ENCODE assay signal across 10 cellular contexts in genomic region chr15:74863239-74864056, GRCh38. TPM values are rescaled to one million over a fixed set of nuclear protein-coding genes. Genes with fewer than 3 reads are reported as not detected.
DNase-seq lines count a peak whose midpoint lies in the region; ATAC-seq, FAIRE-seq and TF ChIP-seq lines count a peak whose summit lies in the region.
"Had no signal": no experiment of that assay in that cellular context is flagged by ENCODE, and none has a peak within 500 bp of the region (broad histone marks: within the 10 kb centered on the region; RNA-seq: fewer than 3 reads in every experiment).

No MANE protein-coding gene starts in this region.

- no peak overlapping the region for H2BK15ac ChIP-seq in mesenchymal stem cell (ENCODE audit: low read depth, poor library complexity, severe bottlenecking)

- no peak overlapping the region for H2BK120ac ChIP-seq in mesenchymal stem cell (ENCODE audit: low read depth, low read length)

- H4K91ac ChIP-seq in mesenchymal stem cell (ENCODE audit: low read length), result no peak overlapping the region

- DNase-seq in astrocyte (ENCODE audit: low read depth), result peak; percentile 50
- DNase-seq in mesenchymal stem cell, result peak; percentile 14
- DNase-seq in GDM1 (lab: John Stamatoyannopoulos, UW), result no peak
- DNase-seq in NOMO-1 treated with DMSO at 0.1 percent for 48 hours (lab: John Stamatoyannopoulos, UW; ENCODE audit: unreplicated experiment), result no peak
- DNase-seq: DND-41, nucleus accumbens had no signal

- H3K9ac ChIP-seq in BLaER1 treated with 17β-estradiol and CSF1 and Interleukin-3, amounts not matched to agents 10 nM and 100 nM, result peak overlapping the region in 5 of 11 experiments; percentile 0 to 31 (median 12); a peak in 3 of 22 replicates
- peak overlapping the region; percentile 11 for H3K9ac ChIP-seq in Loucy (ENCODE audit: low read depth, low read length, poor library complexity, severe bottlenecking)
- H3K9ac ChIP-seq in astrocyte (ENCODE audit: low read length), result peak overlapping the region; percentile 42
- peak overlapping the region; percentile 36 for H3K9ac ChIP-seq in mesenchymal stem cell (ENCODE audit: low read length)

- peaks cover 25% of the 10 kb centered on the region for H3K4me1 Mint-ChIP-seq in astrocyte (ENCODE audit: low read depth, unreplicated experiment)

- H3F3A ChIP-seq in Loucy (ENCODE audit: low read depth), result peaks cover 4% of the 10 kb centered on the region; the same call in 1 of the 2 replicates

- H3K4me3 Mint-ChIP-seq in astrocyte (ENCODE audit: unreplicated experiment), result peak overlapping the region; percentile 40

- H3K23ac ChIP-seq in mesenchymal stem cell (ENCODE audit: low read length in 2 of 2), result peak overlapping the region in 1 of 2 experiments; percentile 91

- peak overlapping the region in 8 of 11 experiments; percentile 1 to 47 (median 14); a peak in 10 of 22 replicates for H3K27ac ChIP-seq in BLaER1 treated with 17β-estradiol and CSF1 and Interleukin-3, amounts not matched to agents 10 nM and 100 nM
- H3K27ac ChIP-seq in astrocyte (ENCODE audit: low read depth, low read length), result peak overlapping the region; percentile 30
- H3K27ac ChIP-seq in mesenchymal stem cell (ENCODE audit: low read length, poor library complexity, severe bottlenecking), result no peak overlapping the region

- no peak for FAIRE-seq in astrocyte (lab: Jason Lieb, UNC)

- H3K27ac Mint-ChIP-seq in astrocyte (ENCODE audit: unreplicated experiment), result no peak overlapping the region

- H3K18ac ChIP-seq in mesenchymal stem cell (ENCODE audit: low read depth in 1 of 2, low read length in 2 of 2), result no peak overlapping the region

- no peak overlapping the region for H2AFZ ChIP-seq in Loucy (ENCODE audit: low read length)
- no peak overlapping the region for H2AFZ ChIP-seq in astrocyte (ENCODE audit: low read depth, low read length)
- no peak overlapping the region for H2AFZ ChIP-seq in mesenchymal stem cell (ENCODE audit: low read depth, low read length)

- no peaks in the 10 kb centered on the region for H3K27me3 ChIP-seq in BLaER1 treated with 17β-estradiol and CSF1 and Interleukin-3, amounts not matched to agents 10 nM and 100 nM
- H3K27me3 ChIP-seq in Loucy (ENCODE audit: insufficient read depth, low read length, poor library complexity, severe bottlenecking) (no peaks in the 10 kb centered on the region), astrocyte (ENCODE audit: insufficient read depth, low read length) (no peaks in the 10 kb centered on the region), mesenchymal stem cell (ENCODE audit: control insufficient read depth in 1 of 2, insufficient read depth in 1 of 2, low read length in 2 of 2) (no peaks in the 10 kb centered on the region)

- no peak overlapping the region for H4K8ac ChIP-seq in mesenchymal stem cell (ENCODE audit: low read length)

- H3K9me3 ChIP-seq in BLaER1 treated with 17β-estradiol and CSF1 and Interleukin-3, amounts not matched to agents 10 nM and 100 nM (replicated peaks in 1 of 11), result peaks cover 0 to 14% (median 9%) of the 10 kb centered on the region in 11 experiments; a peak in 10 of 22 replicates
- H3K9me3 ChIP-seq in Loucy (ENCODE audit: insufficient read depth, low read depth, low read length), result no peaks in the 10 kb centered on the region
- H3K9me3 ChIP-seq in astrocyte (ENCODE audit: insufficient read depth, low read depth, low read length), result no peaks in the 10 kb centered on the region
- no peaks in the 10 kb centered on the region for H3K9me3 ChIP-seq in mesenchymal stem cell (ENCODE audit: control insufficient read depth, low read length)

- H3K4me3 ChIP-seq in BLaER1 treated with 17β-estradiol and CSF1 and Interleukin-3, amounts not matched to agents 10 nM and 100 nM, result no peak overlapping the region
- H3K4me3 ChIP-seq in Loucy (ENCODE audit: low read length, poor library complexity, severe bottlenecking) (no peak overlapping the region), astrocyte (ENCODE audit: insufficient read depth, low read depth, low read length) (no peak overlapping the region), mesenchymal stem cell (ENCODE audit: insufficient read depth in 1 of 2, low read depth in 1 of 2, low read length in 2 of 2) (no peak overlapping the region)

- no peaks in the 10 kb centered on the region for H3K27me3 Mint-ChIP-seq in astrocyte (ENCODE audit: low read depth, unreplicated experiment)

- H3K4me1 ChIP-seq in BLaER1 treated with 17β-estradiol and CSF1 and Interleukin-3, amounts not matched to agents 10 nM and 100 nM, result peaks cover 62 to 89% (median 82%) of the 10 kb centered on the region in 10 experiments
- H3K4me1 ChIP-seq in Loucy (ENCODE audit: insufficient read depth, low read length, poor library complexity, severe bottlenecking) (peaks cover 36% of the 10 kb centered on the region), astrocyte (ENCODE audit: insufficient read depth, low read length) (peaks cover 13% of the 10 kb centered on the region), mesenchymal stem cell (ENCODE audit: control insufficient read depth, insufficient read depth, low read depth, low read length) (peaks cover 33% of the 10 kb centered on the region)

- peaks cover 5 to 41% (median 22%) of the 10 kb centered on the region in 11 experiments; a peak in 18 of 22 replicates for H3K36me3 ChIP-seq in BLaER1 treated with 17β-estradiol and CSF1 and Interleukin-3, amounts not matched to agents 10 nM and 100 nM
- H3K36me3 ChIP-seq in Loucy (ENCODE audit: insufficient read depth, low read length) (no peaks in the 10 kb centered on the region; the same call in 1 of the 2 replicates), astrocyte (ENCODE audit: insufficient read depth, low read length) (no peaks in the 10 kb centered on the region), mesenchymal stem cell (ENCODE audit: control insufficient read depth in 1 of 2, insufficient read depth in 2 of 2, low read depth in 1 of 2, low read length in 2 of 2) (peaks cover 6 to 9% of the 10 kb centered on the region in 2 experiments)

- WGBS in mesenchymal stem cell, result 84% methylated on average over 11 of the region's 11 CpGs

- H4K20me1 ChIP-seq in BLaER1 treated with 17β-estradiol and CSF1 and Interleukin-3, amounts not matched to agents 10 nM and 100 nM, result peaks cover 32 to 98% (median 62%) of the 10 kb centered on the region in 11 experiments; a peak in 20 of 22 replicates
- H4K20me1 ChIP-seq in Loucy (ENCODE audit: insufficient read depth, low read length, poor library complexity, severe bottlenecking) (peaks cover 23% of the 10 kb centered on the region), astrocyte (ENCODE audit: insufficient read depth, low read length) (peaks cover 73% of the 10 kb centered on the region)

- H3K79me2 ChIP-seq in Loucy (ENCODE audit: insufficient read depth, low read length) (peaks cover 73% of the 10 kb centered on the region), astrocyte (ENCODE audit: insufficient read depth, low read length) (peaks cover 57% of the 10 kb centered on the region)

- peaks cover 17% of the 10 kb centered on the region for H3K36me3 Mint-ChIP-seq in astrocyte (ENCODE audit: low read depth, unreplicated experiment)

- H3K79me1 ChIP-seq in mesenchymal stem cell (replicated peaks; ENCODE audit: low read length, poor library complexity, severe bottlenecking), result peaks cover 15% of the 10 kb centered on the region

- H3K14ac ChIP-seq in mesenchymal stem cell (ENCODE audit: low read length in 2 of 2), result peak overlapping the region in 1 of 2 experiments; percentile 44

- no peak for ATAC-seq in HG02840 (IDR thresholded peaks at IDR 0.05; ENCODE audit: low FRiP score, unreplicated experiment)
- ATAC-seq in GM19035 (IDR thresholded peaks at IDR 0.05; ENCODE audit: unreplicated experiment), result no peak

- H2AK5ac ChIP-seq in mesenchymal stem cell (ENCODE audit: low read length, severe bottlenecking), result no peak overlapping the region

- H2BK12ac ChIP-seq in mesenchymal stem cell (ENCODE audit: low read length in 2 of 2), result no peak overlapping the region

- no peak overlapping the region for H2BK5ac ChIP-seq in mesenchymal stem cell (ENCODE audit: low read depth, low read length, poor library complexity, severe bottlenecking)

- H3K9me3 Mint-ChIP-seq in astrocyte (ENCODE audit: unreplicated experiment), result peaks cover 4% of the 10 kb centered on the region

- H3K4ac ChIP-seq in mesenchymal stem cell (ENCODE audit: low read depth in 1 of 2, low read length in 2 of 2), result no peak overlapping the region

- H3K9me2 ChIP-seq in Loucy (replicated peaks; ENCODE audit: low read depth, low read length), result no peaks in the 10 kb centered on the region

- peak overlapping the region in 4 of 11 experiments; percentile 27 to 96 (median 58); a peak in 7 of 22 replicates for H3K4me2 ChIP-seq in BLaER1 treated with 17β-estradiol and CSF1 and Interleukin-3, amounts not matched to agents 10 nM and 100 nM
- H3K4me2 ChIP-seq in Loucy (ENCODE audit: low read depth, low read length, poor library complexity, severe bottlenecking) (peak overlapping the region; percentile 40), astrocyte (ENCODE audit: low read length) (peak overlapping the region; percentile 33), mesenchymal stem cell (ENCODE audit: low read length, poor library complexity, severe bottlenecking) (no peak overlapping the region)

- TF ChIP-seq CTCF in Loucy (conservative IDR thresholded peaks at IDR 0.05; ENCODE audit: low read length), result no peak
- TF ChIP-seq CTCF in astrocyte (IDR thresholded peaks at IDR 0.05; ENCODE audit: insufficient read depth, low read depth, low read length), result no peak

RNA-seq across cellular contexts. Expression of gene SCAMP2, which starts 9.7 kb away (rescaled TPM):
- 56.4 and 58.7 TPM in 2 replicates for total RNA-seq in astrocyte
- polyA plus RNA-seq in mesenchymal stem cell (2013, experiment 1 of 2), result 81.8 TPM
- 78.8 TPM for polyA plus RNA-seq in mesenchymal stem cell (2013, experiment 2 of 2)

RNA-seq across cellular contexts. Expression of gene ULK3, which starts 20.5 kb away (rescaled TPM):
- 14.2 and 15.6 TPM in 2 replicates for total RNA-seq in astrocyte
- polyA plus RNA-seq in mesenchymal stem cell (2013, experiment 1 of 2), result 15.0 TPM
- polyA plus RNA-seq in mesenchymal stem cell (2013, experiment 2 of 2), result 14.2 TPM

RNA-seq across cellular contexts. Expression of gene MPI, which starts 26.4 kb away (rescaled TPM):
- total RNA-seq in astrocyte, result 25.9 and 29.2 TPM in 2 replicates
- 25.4 TPM for polyA plus RNA-seq in mesenchymal stem cell (2013, experiment 1 of 2)
- 25.0 TPM for polyA plus RNA-seq in mesenchymal stem cell (2013, experiment 2 of 2)

RNA-seq across cellular contexts. Expression of gene CPLX3, which starts 37.0 kb away (rescaled TPM):
- not detected in 2 replicates for total RNA-seq in astrocyte
- not detected for polyA plus RNA-seq in mesenchymal stem cell (2013, experiment 1 of 2)
- polyA plus RNA-seq in mesenchymal stem cell (2013, experiment 2 of 2), result not detected

RNA-seq across cellular contexts. Expression of gene FAM219B, which starts 43.2 kb away (rescaled TPM):
- total RNA-seq in astrocyte, result 86.4 and 97.1 TPM in 2 replicates
- polyA plus RNA-seq in mesenchymal stem cell (2013, experiment 1 of 2), result 41.8 TPM
- polyA plus RNA-seq in mesenchymal stem cell (2013, experiment 2 of 2), result 44.0 TPM

Comparison
In these comparisons a context has a peak if more than half of its experiments do, and no peak if none do; other contexts are left out.
1. DNase-seq: peak in astrocyte (single experiment) and mesenchymal stem cell (single experiment); none in GDM1 (single experiment) and NOMO-1 treated with DMSO at 0.1 percent for 48 hours (single experiment).